In the genomic region with DNA sequence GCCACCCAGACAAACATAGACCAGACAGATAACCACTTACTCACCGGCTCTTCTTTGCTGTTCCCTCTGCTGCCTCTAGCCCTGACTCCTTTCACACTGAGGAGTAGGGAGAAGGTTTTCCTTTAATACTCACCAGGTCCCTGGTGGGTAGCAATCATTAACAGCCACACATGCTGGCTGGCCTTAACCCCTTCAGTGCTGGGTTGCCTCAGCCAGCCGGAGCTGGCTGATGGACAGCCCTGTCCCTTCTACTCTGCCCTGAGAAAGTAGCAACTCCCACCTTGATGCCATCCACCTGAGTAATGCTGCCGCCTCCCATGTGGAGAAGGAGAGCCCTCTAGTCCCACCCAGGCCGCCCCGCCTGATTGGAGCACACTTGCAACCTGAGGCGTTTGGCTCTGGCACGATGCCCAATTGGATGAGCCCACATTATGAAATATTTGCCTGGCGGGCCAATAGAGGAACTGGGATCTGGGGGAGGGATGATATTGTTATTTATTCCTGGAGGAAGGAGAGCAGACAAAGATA, we compare ENCODE assay signal across 8 cellular contexts.
DNase-seq lines count a peak whose midpoint lies in the region; ATAC-seq, FAIRE-seq and TF ChIP-seq lines count a peak whose summit lies in the region.

No MANE protein-coding gene starts in this region.

- H3K9me3 ChIP-seq in BLaER1 (no peaks in the 10 kb centered on the region), HepG2 (ENCODE audit: low read length) (no peaks in the 10 kb centered on the region)
- no peaks in the 10 kb centered on the region for H3K9me3 ChIP-seq in effector memory CD4-positive, alpha-beta T cell (ENCODE audit: control insufficient read depth, low read length)

- H3K27ac ChIP-seq in BLaER1 (peak overlapping the region; percentile 79; the same call in 1 of the 2 replicates), HepG2 (ENCODE audit: extremely low read length, insufficient read depth, low read length) (peak overlapping the region; percentile 6)
- H3K27ac ChIP-seq in effector memory CD4-positive, alpha-beta T cell (ENCODE audit: insufficient read depth, low read length, poor library complexity, severe bottlenecking), result no peak overlapping the region

- peak overlapping the region; percentile 89 for H3K4me3 Mint-ChIP-seq in MCF 10A (ENCODE audit: unreplicated experiment)

- H3K4me1 ChIP-seq in BLaER1 (peaks cover 41% of the 10 kb centered on the region), HepG2 (ENCODE audit: insufficient read depth, low read length) (peaks cover 39% of the 10 kb centered on the region)
- H3K4me1 ChIP-seq in effector memory CD4-positive, alpha-beta T cell (ENCODE audit: control insufficient read depth, insufficient read depth, low read length, poor library complexity, severe bottlenecking), result peaks cover 9% of the 10 kb centered on the region

- peak; percentile 94 for FAIRE-seq in HepG2 (lab: Jason Lieb, UNC)

- in situ Hi-C loops in HepG2 (cut with HindIII; ENCODE audit: extremely low pct_ligation_motif_present, low pct_unique_long_range_greater_than_20kb) (no loop called here), G401 (cut with HindIII; ENCODE audit: low sequenced_read_pairs) (no loop called here)

- no peak for TF ChIP-seq RAD21 in HepG2 (CRISPR knock-in tag; IDR thresholded peaks at IDR 0.05)

- H3K79me2 ChIP-seq in HepG2 (ENCODE audit: insufficient read depth, low read length), result no peaks in the 10 kb centered on the region

- TF ChIP-seq CTCF in MCF 10A (IDR thresholded peaks at IDR 0.05; ENCODE audit: unreplicated experiment) (no peak), HepG2 (CRISPR knock-in tag; IDR thresholded peaks at IDR 0.05) (no peak)

- DNase-seq in M059J (ENCODE audit: low read depth) (peak; percentile 41), MCF 10A (ENCODE audit: unreplicated experiment) (peak; percentile 100), HepG2 (ENCODE audit: low spot score) (peak; percentile 79), G401 (ENCODE audit: low spot score) (no peak)
- no peak for DNase-seq in effector memory CD4-positive, alpha-beta T cell
- DNase-seq in activated naive CD4-positive, alpha-beta T cell treated with anti-CD3 and anti-CD28 coated beads, Interleukin-2, amount 50 U/mL, for 72 hours (ENCODE audit: low spot score in 2 of 2), result no peak

- H3K27me3 Mint-ChIP-seq in MCF 10A (ENCODE audit: insufficient read depth, unreplicated experiment), result no peaks in the 10 kb centered on the region

- H3K4me1 Mint-ChIP-seq in MCF 10A (ENCODE audit: insufficient read depth, unreplicated experiment), result peaks cover 74% of the 10 kb centered on the region

- peak; percentile 96 for ATAC-seq in HepG2
- ATAC-seq in HG02973 (IDR thresholded peaks at IDR 0.05; ENCODE audit: unreplicated experiment), result no peak
- no peak for ATAC-seq in activated naive CD4-positive, alpha-beta T cell treated with anti-CD3 and anti-CD28 coated beads, Interleukin-2, amount 50 U/mL, for 72 hours

- peak overlapping the region; percentile 88 for H3K4me2 ChIP-seq in BLaER1
- peak overlapping the region; percentile 72 for H3K4me2 ChIP-seq in HepG2 (ENCODE audit: low read depth, low read length)

- TF ChIP-seq EP300 in HepG2 (IDR thresholded peaks at IDR 0.05; ENCODE audit: low read depth in 2 of 2, low read length in 2 of 2), result peak in 1 of 2 experiments; percentile 20; a peak in 1 of 4 replicates
- TF ChIP-seq EP300 in HepG2 (CRISPR knock-in tag; IDR thresholded peaks at IDR 0.05; ENCODE audit: borderline replicate concordance), result no peak

- H4K20me1 ChIP-seq in BLaER1 (no peaks in the 10 kb centered on the region), HepG2 (ENCODE audit: insufficient read depth, low read length) (no peaks in the 10 kb centered on the region)

- H3K27me3 ChIP-seq in BLaER1 (no peaks in the 10 kb centered on the region), HepG2 (ENCODE audit: control insufficient read depth in 1 of 2, insufficient read depth in 2 of 2, low read length in 2 of 2) (no peaks in the 10 kb centered on the region)
- no peaks in the 10 kb centered on the region for H3K27me3 ChIP-seq in effector memory CD4-positive, alpha-beta T cell (replicated peaks; ENCODE audit: control insufficient read depth, insufficient read depth, low read length, poor library complexity, severe bottlenecking)

- H3K9ac ChIP-seq in BLaER1 (peak overlapping the region; percentile 54; the same call in 1 of the 2 replicates), HepG2 (ENCODE audit: insufficient read depth, low read depth, low read length) (peak overlapping the region; percentile 24; the same call in 1 of the 2 replicates)

- CTCF ChIA-PET in MCF 10A (lab: Yijun Ruan, JAX) (interaction anchor here (0.5 to 7.5 kb wide), 17 partner anchors 9 to 104 kb away, joined by 3 to 87 read pairs (median 4); partner anchors contain the start of gene GOLT1A), HepG2 (lab: Yijun Ruan, JAX; ENCODE audit: low intra/inter-chr PET ratio, low total read pairs) (no interaction called here)

- no peaks in the 10 kb centered on the region for H3K9me3 Mint-ChIP-seq in MCF 10A (ENCODE audit: unreplicated experiment)
- no peaks in the 10 kb centered on the region for H3K9me3 Mint-ChIP-seq in activated naive CD4-positive, alpha-beta T cell treated with anti-CD3 and anti-CD28 coated beads, Interleukin-2, amount 50 U/mL, for 72 hours

- WGBS in HepG2 (ENCODE audit: low lambda C conversion rate), result 21% methylated on average over 6 of the region's 8 CpGs

- H2AFZ ChIP-seq in HepG2 (ENCODE audit: low read length), result no peak overlapping the region

- no TSS peak for BruUV-seq in MCF 10A (replicated peaks; lab: Mats Ljungman, UMichigan)
- no TSS peak for BruUV-seq in HepG2 (replicated peaks; lab: Mats Ljungman, UMichigan)

- peak overlapping the region; percentile 88 for H3K27ac Mint-ChIP-seq in MCF 10A (ENCODE audit: low read depth, unreplicated experiment)
- no peak overlapping the region for H3K27ac Mint-ChIP-seq in activated naive CD4-positive, alpha-beta T cell treated with anti-CD3 and anti-CD28 coated beads, Interleukin-2, amount 50 U/mL, for 72 hours

- POLR2A ChIA-PET in MCF 10A (lab: Yijun Ruan, JAX), result interaction anchor here (0.6 to 9.5 kb wide), 24 partner anchors 9 to 428 kb away, joined by 3 to 214 read pairs (median 6); no protein-coding TSS in a partner anchor
- POLR2A ChIA-PET in HepG2 (lab: Yijun Ruan, JAX), result interaction anchor here (0.7 to 2.0 kb wide), 7 partner anchors 8 to 504 kb away, joined by 3 to 7 read pairs (median 3); no protein-coding TSS in a partner anchor

- intact Hi-C loops in MCF 10A (cut with micrococcal nuclease), result loop anchor here (1.0 to 5.0 kb wide), 5 partner anchors 30 to 75 kb away; no protein-coding TSS in a partner anchor
- intact Hi-C loops in HepG2 (cut with micrococcal nuclease; ENCODE audit: unreplicated experiment), result loop anchor here (1.0 kb wide), 1 partner anchor 22 kb away; no protein-coding TSS in a partner anchor

- H3K4me3 ChIP-seq in BLaER1, result no peak overlapping the region
- H3K4me3 ChIP-seq in HepG2 (replicated peaks in 1 of 3; ENCODE audit: insufficient read depth in 1 of 3, low read depth in 2 of 3, low read length in 3 of 3), result peak overlapping the region; percentile 8 to 57 (median 26); a peak in 5 of 6 replicates
- no peak overlapping the region for H3K4me3 ChIP-seq in effector memory CD4-positive, alpha-beta T cell (ENCODE audit: insufficient read depth, low read depth, low read length, poor library complexity, severe bottlenecking)

- H3K36me3 ChIP-seq in BLaER1 (no peaks in the 10 kb centered on the region), HepG2 (replicated peaks in 1 of 2; ENCODE audit: control insufficient read depth in 1 of 2, insufficient read depth in 2 of 2, low read length in 2 of 2) (no peaks in the 10 kb centered on the region)
- H3K36me3 ChIP-seq in effector memory CD4-positive, alpha-beta T cell (ENCODE audit: control insufficient read depth, insufficient read depth, low read length), result no peaks in the 10 kb centered on the region

- TF ChIP-seq POLR2A in HepG2 (IDR thresholded peaks at IDR 0.05; ENCODE audit: insufficient read depth in 1 of 2, low read depth in 2 of 2, low read length in 2 of 2), result peak; percentile 67 to 84

- H3K36me3 Mint-ChIP-seq in MCF 10A (ENCODE audit: insufficient read depth, unreplicated experiment), result peaks cover 9% of the 10 kb centered on the region
- no peaks in the 10 kb centered on the region for H3K36me3 Mint-ChIP-seq in activated naive CD4-positive, alpha-beta T cell treated with anti-CD3 and anti-CD28 coated beads, Interleukin-2, amount 50 U/mL, for 72 hours

TF ChIP-seq in HepG2, 621 proteins besides CTCF, POLR2A, EP300 and RAD21 (continues in another document):
- TF ChIP-seq PHF21A (CRISPR knock-in tag; IDR thresholded peaks at IDR 0.05), result peak; percentile 20; the same call in 1 of the 2 replicates
- no peak for TF ChIP-seq ZNF547 (CRISPR knock-in tag; IDR thresholded peaks at IDR 0.05)
- no peak for TF ChIP-seq ZBTB8A (CRISPR knock-in tag; IDR thresholded peaks at IDR 0.05; ENCODE audit: borderline replicate concordance, low read depth)
- no peak for TF ChIP-seq ZNF337 (CRISPR knock-in tag; IDR thresholded peaks at IDR 0.05; ENCODE audit: borderline replicate concordance, low read depth)
- TF ChIP-seq ZNF3 (CRISPR knock-in tag; IDR thresholded peaks at IDR 0.05), result no peak
- TF ChIP-seq BRD4 (CRISPR knock-in tag; IDR thresholded peaks at IDR 0.05), result no peak
- no peak for TF ChIP-seq YEATS2 (CRISPR knock-in tag; IDR thresholded peaks at IDR 0.05; ENCODE audit: borderline replicate concordance)
- TF ChIP-seq KDM1A (CRISPR knock-in tag; IDR thresholded peaks at IDR 0.05), result no peak
- 0 out of 2 replicates have a peak, but pooled peaks have one; percentile 21 for TF ChIP-seq REPIN1 (CRISPR knock-in tag; IDR thresholded peaks at IDR 0.05; ENCODE audit: borderline replicate concordance, low read depth)
- no peak for TF ChIP-seq ZNF430 (CRISPR knock-in tag; IDR thresholded peaks at IDR 0.05)
- TF ChIP-seq IRX3 (CRISPR knock-in tag; IDR thresholded peaks at IDR 0.05; ENCODE audit: borderline replicate concordance, low read depth), result no peak
- TF ChIP-seq SYNCRIP (IDR thresholded peaks at IDR 0.05; ENCODE audit: insufficient read depth, low read depth, low read length), result no peak
- TF ChIP-seq CEBPG (CRISPR knock-in tag; IDR thresholded peaks at IDR 0.05), result peak; percentile 32; the same call in 1 of the 2 replicates

Comparison
In these comparisons a context has a peak if more than half of its experiments do, and no peak if none do; other contexts are left out.
1. H3K4me3 ChIP-seq: peak in HepG2 (3 of 3); none in BLaER1 (single experiment) and effector memory CD4-positive, alpha-beta T cell (single experiment).
2. DNase-seq: peak in M059J (single experiment), MCF 10A (single experiment) and HepG2 (single experiment); none in G401 (single experiment), effector memory CD4-positive, alpha-beta T cell (0 of 3) and activated naive CD4-positive, alpha-beta T cell treated with anti-CD3 and anti-CD28 coated beads, Interleukin-2, amount 50 U/mL, for 72 hours (0 of 2).